Comparison of ENCODE assay signal across 34 cellular contexts in the genomic region with DNA sequence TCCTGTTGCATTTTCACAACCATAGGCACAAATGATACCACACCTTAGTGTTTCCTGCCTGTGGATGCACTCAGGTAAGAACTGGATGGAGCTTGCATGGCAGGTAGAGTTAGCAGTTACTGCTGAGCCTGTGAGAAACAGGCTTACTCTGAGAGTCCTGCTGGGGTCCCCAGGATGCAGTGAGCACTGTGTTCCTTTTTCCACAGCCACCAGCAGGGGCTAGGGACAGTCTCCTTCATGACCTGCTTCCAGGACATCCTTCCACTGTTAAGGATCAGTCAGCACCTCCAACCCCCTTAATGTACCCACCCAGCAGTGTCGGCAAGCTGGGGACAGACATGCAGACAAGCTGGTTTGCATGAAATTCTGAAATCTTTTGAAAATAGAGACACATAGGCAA. TPM values are rescaled to one million over a fixed set of nuclear protein-coding genes. Genes with fewer than 3 reads are reported as not detected.
"Had no signal": no experiment of that assay in that cellular context is flagged by ENCODE, and none has a peak within 500 bp of the region (broad histone marks: within the 10 kb centered on the region; RNA-seq: fewer than 3 reads in every experiment).

No MANE protein-coding gene starts in this region.

- H3K9me3 ChIP-seq: neutrophil, pancreas, psoas muscle, right lobe of liver, spleen, suprapubic skin, testis, thyroid gland, tibial nerve, upper lobe of left lung, vagina had no signal

- H3K27me3 Mint-ChIP-seq: stimulated activated naive CD8-positive, alpha-beta T cell treated with anti-CD3 and anti-CD28 coated beads, Interleukin-15, amount 100 ng/mL, for 72 hours had no signal

- H3K4me2 ChIP-seq: smooth muscle cell had no signal

- H3K9me3 Mint-ChIP-seq: naive thymus-derived CD8-positive, alpha-beta T cell; natural killer cell treated with Interleukin-12 subunit alpha and Interleukin-12 subunit beta and Interleukin-15 and Interleukin-18, amount 100 ng/mL, for 72 hours; stimulated activated memory B cell treated with anti-CD40 and anti-IgM and Interleukin-4, amounts not matched to agents 10 μg/mL and 1 μg/mL and 100 μg/mL, for 72 hours; stimulated activated naive CD8-positive, alpha-beta T cell treated with anti-CD3 and anti-CD28 coated beads, Interleukin-15, amount 100 ng/mL, for 72 hours had no signal

- H3K27ac ChIP-seq: neutrophil, pancreas, psoas muscle, right lobe of liver, spleen, suprapubic skin, testis, thyroid gland, tibial nerve, upper lobe of left lung, vagina had no signal

- DNase-seq: naive thymus-derived CD8-positive, alpha-beta T cell; nephron progenitor cell; nucleus accumbens; pancreas; posterior cingulate gyrus; psoas muscle; right cardiac atrium; right lobe of liver; spleen; stimulated activated CD4-positive, alpha-beta T cell treated with anti-CD3 and anti-CD28 coated beads, Interleukin-12 subunit alpha, Interleukin-12 subunit beta, amount 100 ng/mL, for 4 hours; stimulated activated CD4-positive, alpha-beta T cell treated with anti-CD3 and anti-CD28 coated beads, Interleukin-1b, Interleukin-23, amount 100 ng/mL, for 48 hours; stimulated activated CD4-positive, alpha-beta T cell treated with anti-CD3 and anti-CD28 coated beads, Interleukin-4, amount 100 ng/mL, for 1 hour; stimulated activated CD4-positive, alpha-beta T cell treated with anti-CD3 and anti-CD28 coated beads, Interleukin-4, amount 100 ng/mL, for 4 hours; stimulated activated CD8-positive, alpha-beta memory T cell treated with anti-CD3 and anti-CD28 coated beads, Interleukin-4, amount 100 ng/mL, for 48 hours; stimulated activated naive CD4-positive, alpha-beta T cell; stimulated activated naive CD8-positive, alpha-beta T cell treated with anti-CD3 and anti-CD28 coated beads, Interleukin-15, amount 100 ng/mL, for 72 hours; stimulated activated naive CD8-positive, alpha-beta T cell treated with anti-CD3 and anti-CD28 coated beads, Interleukin-15, Interleukin-2, amounts not matched to agents 100 U/mL and 50 U/mL, for 24 hours; substantia nigra; testis; thyroid gland; trophoblast cell; upper lobe of left lung had no signal

- ATAC-seq: naive thymus-derived CD8-positive, alpha-beta T cell; natural killer cell treated with Interleukin-12 subunit alpha and Interleukin-12 subunit beta and Interleukin-15 and Interleukin-18, amount 100 ng/mL, for 72 hours; pancreas; right lobe of liver; stimulated activated memory B cell treated with anti-CD40 and anti-IgM and Interleukin-4, amounts not matched to agents 10 μg/mL and 1 μg/mL and 100 μg/mL, for 72 hours; stimulated activated naive CD8-positive, alpha-beta T cell treated with anti-CD3 and anti-CD28 coated beads, Interleukin-15, amount 100 ng/mL, for 72 hours; stimulated activated naive CD8-positive, alpha-beta T cell treated with anti-CD3 and anti-CD28 coated beads, Interleukin-15, Interleukin-2, amounts not matched to agents 100 U/mL and 50 U/mL, for 24 hours had no signal

- H3K4me1 ChIP-seq: pancreas, right lobe of liver, spleen, thyroid gland, tibial nerve, vagina had no signal

- H3K27ac Mint-ChIP-seq: naive thymus-derived CD8-positive, alpha-beta T cell; natural killer cell treated with Interleukin-12 subunit alpha and Interleukin-12 subunit beta and Interleukin-15 and Interleukin-18, amount 100 ng/mL, for 72 hours; nephron progenitor cell; progenitor cell of endocrine pancreas; stimulated activated memory B cell treated with anti-CD40 and anti-IgM and Interleukin-4, amounts not matched to agents 10 μg/mL and 1 μg/mL and 100 μg/mL, for 72 hours; stimulated activated naive CD8-positive, alpha-beta T cell treated with anti-CD3 and anti-CD28 coated beads, Interleukin-15, amount 100 ng/mL, for 72 hours had no signal

- H3K4me1 Mint-ChIP-seq: naive thymus-derived CD8-positive, alpha-beta T cell; stimulated activated memory B cell treated with anti-CD40 and anti-IgM and Interleukin-4, amounts not matched to agents 10 μg/mL and 1 μg/mL and 100 μg/mL, for 72 hours; stimulated activated naive CD8-positive, alpha-beta T cell treated with anti-CD3 and anti-CD28 coated beads, Interleukin-15, amount 100 ng/mL, for 72 hours had no signal

- H3K4me3 Mint-ChIP-seq: naive thymus-derived CD8-positive, alpha-beta T cell; natural killer cell treated with Interleukin-12 subunit alpha and Interleukin-12 subunit beta and Interleukin-15 and Interleukin-18, amount 100 ng/mL, for 72 hours; nephron progenitor cell; neural crest cell; stimulated activated memory B cell treated with anti-CD40 and anti-IgM and Interleukin-4, amounts not matched to agents 10 μg/mL and 1 μg/mL and 100 μg/mL, for 72 hours; stimulated activated naive CD8-positive, alpha-beta T cell treated with anti-CD3 and anti-CD28 coated beads, Interleukin-15, amount 100 ng/mL, for 72 hours had no signal

- H3K36me3 Mint-ChIP-seq: naive thymus-derived CD8-positive, alpha-beta T cell; natural killer cell treated with Interleukin-12 subunit alpha and Interleukin-12 subunit beta and Interleukin-15 and Interleukin-18, amount 100 ng/mL, for 72 hours; stimulated activated memory B cell treated with anti-CD40 and anti-IgM and Interleukin-4, amounts not matched to agents 10 μg/mL and 1 μg/mL and 100 μg/mL, for 72 hours had no signal

- H3K4me3 ChIP-seq: pancreas, psoas muscle, right lobe of liver, skin epidermis, smooth muscle cell, spleen, suprapubic skin, testis, thyroid gland, tibial nerve, upper lobe of left lung, vagina had no signal

- H3K27me3 ChIP-seq: neutrophil, pancreas, right lobe of liver, suprapubic skin, testis, thyroid gland, tibial nerve, upper lobe of left lung, vagina had no signal

- H3K36me3 ChIP-seq: neutrophil, pancreas, right lobe of liver, spleen, suprapubic skin, thyroid gland, tibial nerve, upper lobe of left lung, vagina had no signal

RNA-seq across cellular contexts. Expression of a gene that starts 16.3 kb away (rescaled TPM):
- total RNA-seq: natural killer cell treated with Interleukin-12 subunit alpha and Interleukin-12 subunit beta and Interleukin-15 and Interleukin-18, amount 100 ng/mL, for 72 hours; neural crest cell; omental fat pad; osteocyte; right cardiac atrium; smooth muscle cell; tibial nerve had no signal
- polyA plus RNA-seq: smooth muscle cell had no signal
